1 cellular context compared by ENCODE assay signal in the genomic region with DNA sequence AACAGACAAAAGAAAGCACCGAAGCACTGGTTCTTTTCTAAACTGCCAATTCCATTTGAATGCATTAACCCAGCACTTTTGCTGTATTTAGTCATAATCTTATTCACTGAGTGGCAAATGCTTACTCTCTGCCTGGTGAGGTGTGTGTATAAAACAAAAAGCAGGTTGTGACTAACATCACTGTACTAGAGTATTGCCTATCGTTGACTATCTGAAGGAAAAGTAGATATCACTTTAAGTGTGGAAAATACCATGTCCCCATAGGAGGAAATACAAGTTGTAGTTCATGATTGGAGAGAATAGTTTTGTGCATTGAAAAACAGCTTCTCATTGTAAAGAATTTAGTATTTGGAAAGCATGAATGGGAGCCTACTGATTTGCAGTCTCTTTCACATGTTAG.
TF ChIP-seq lines count a peak whose summit lies in the region.

No MANE protein-coding gene starts in this region.

TF ChIP-seq in HepG2, 621 proteins besides CTCF, POLR2A, EP300 and RAD21:
- TF ChIP-seq ZNF761 (CRISPR knock-in tag; conservative IDR thresholded peaks at IDR 0.05) (no peak), ZNF607 (CRISPR knock-in tag; IDR thresholded peaks at IDR 0.05; ENCODE audit: borderline replicate concordance) (no peak), ZFY (CRISPR knock-in tag; IDR thresholded peaks at IDR 0.05) (no peak), CBX5 (CRISPR knock-in tag; IDR thresholded peaks at IDR 0.05; ENCODE audit: borderline replicate concordance) (no peak), SMARCE1 (IDR thresholded peaks at IDR 0.05; ENCODE audit: borderline replicate concordance) (no peak), IRF2 (CRISPR knock-in tag; IDR thresholded peaks at IDR 0.05) (peak; percentile 33; the same call in 1 of the 2 replicates), ZNF292 (CRISPR knock-in tag; IDR thresholded peaks at IDR 0.05; ENCODE audit: borderline replicate concordance, low read depth) (no peak), IKZF1 (IDR thresholded peaks at IDR 0.05) (no peak), ZNF775 (CRISPR knock-in tag; IDR thresholded peaks at IDR 0.05; ENCODE audit: borderline replicate concordance) (no peak), ZNF567 (CRISPR knock-in tag; IDR thresholded peaks at IDR 0.05; ENCODE audit: borderline replicate concordance) (no peak), SAP130 (CRISPR knock-in tag; IDR thresholded peaks at IDR 0.05; ENCODE audit: low read depth) (peak; percentile 8; the same call in 1 of the 2 replicates), AGO1 (IDR thresholded peaks at IDR 0.05; ENCODE audit: low read depth, low read length, poor library complexity, severe bottlenecking) (no peak), CEBPG (CRISPR knock-in tag; IDR thresholded peaks at IDR 0.05) (no peak), SP4 (CRISPR knock-in tag; IDR thresholded peaks at IDR 0.05) (no peak)
- TF ChIP-seq, protein P1, sequence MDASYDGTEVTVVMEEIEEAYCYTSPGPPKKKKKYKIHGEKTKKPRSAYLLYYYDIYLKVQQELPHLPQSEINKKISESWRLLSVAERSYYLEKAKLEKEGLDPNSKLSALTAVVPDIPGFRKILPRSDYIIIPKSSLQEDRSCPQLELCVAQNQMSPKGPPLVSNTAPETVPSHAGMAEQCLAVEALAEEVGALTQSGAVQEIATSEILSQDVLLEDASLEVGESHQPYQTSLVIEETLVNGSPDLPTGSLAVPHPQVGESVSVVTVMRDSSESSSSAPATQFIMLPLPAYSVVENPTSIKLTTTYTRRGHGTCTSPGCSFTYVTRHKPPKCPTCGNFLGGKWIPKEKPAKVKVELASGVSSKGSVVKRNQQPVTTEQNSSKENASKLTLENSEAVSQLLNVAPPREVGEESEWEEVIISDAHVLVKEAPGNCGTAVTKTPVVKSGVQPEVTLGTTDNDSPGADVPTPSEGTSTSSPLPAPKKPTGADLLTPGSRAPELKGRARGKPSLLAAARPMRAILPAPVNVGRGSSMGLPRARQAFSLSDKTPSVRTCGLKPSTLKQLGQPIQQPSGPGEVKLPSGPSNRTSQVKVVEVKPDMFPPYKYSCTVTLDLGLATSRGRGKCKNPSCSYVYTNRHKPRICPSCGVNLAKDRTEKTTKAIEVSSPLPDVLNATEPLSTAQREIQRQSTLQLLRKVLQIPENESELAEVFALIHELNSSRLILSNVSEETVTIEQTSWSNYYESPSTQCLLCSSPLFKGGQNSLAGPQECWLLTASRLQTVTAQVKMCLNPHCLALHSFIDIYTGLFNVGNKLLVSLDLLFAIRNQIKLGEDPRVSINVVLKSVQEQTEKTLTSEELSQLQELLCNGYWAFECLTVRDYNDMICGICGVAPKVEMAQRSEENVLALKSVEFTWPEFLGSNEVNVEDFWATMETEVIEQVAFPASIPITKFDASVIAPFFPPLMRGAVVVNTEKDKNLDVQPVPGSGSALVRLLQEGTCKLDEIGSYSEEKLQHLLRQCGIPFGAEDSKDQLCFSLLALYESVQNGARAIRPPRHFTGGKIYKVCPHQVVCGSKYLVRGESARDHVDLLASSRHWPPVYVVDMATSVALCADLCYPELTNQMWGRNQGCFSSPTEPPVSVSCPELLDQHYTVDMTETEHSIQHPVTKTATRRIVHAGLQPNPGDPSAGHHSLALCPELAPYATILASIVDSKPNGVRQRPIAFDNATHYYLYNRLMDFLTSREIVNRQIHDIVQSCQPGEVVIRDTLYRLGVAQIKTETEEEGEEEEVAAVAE (CRISPR knock-in tag; IDR thresholded peaks at IDR 0.05; ENCODE audit: borderline replicate concordance) = no peak
- TF ChIP-seq, protein P2, sequence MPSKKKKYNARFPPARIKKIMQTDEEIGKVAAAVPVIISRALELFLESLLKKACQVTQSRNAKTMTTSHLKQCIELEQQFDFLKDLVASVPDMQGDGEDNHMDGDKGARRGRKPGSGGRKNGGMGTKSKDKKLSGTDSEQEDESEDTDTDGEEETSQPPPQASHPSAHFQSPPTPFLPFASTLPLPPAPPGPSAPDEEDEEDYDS (CRISPR knock-in tag; IDR thresholded peaks at IDR 0.05) = 0 out of 2 replicates have a peak, but pooled peaks have one; percentile 8
- TF ChIP-seq, protein P3, sequence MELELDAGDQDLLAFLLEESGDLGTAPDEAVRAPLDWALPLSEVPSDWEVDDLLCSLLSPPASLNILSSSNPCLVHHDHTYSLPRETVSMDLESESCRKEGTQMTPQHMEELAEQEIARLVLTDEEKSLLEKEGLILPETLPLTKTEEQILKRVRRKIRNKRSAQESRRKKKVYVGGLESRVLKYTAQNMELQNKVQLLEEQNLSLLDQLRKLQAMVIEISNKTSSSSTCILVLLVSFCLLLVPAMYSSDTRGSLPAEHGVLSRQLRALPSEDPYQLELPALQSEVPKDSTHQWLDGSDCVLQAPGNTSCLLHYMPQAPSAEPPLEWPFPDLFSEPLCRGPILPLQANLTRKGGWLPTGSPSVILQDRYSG (CRISPR knock-in tag; IDR thresholded peaks at IDR 0.05) = no peak
- TF ChIP-seq, protein P4, sequence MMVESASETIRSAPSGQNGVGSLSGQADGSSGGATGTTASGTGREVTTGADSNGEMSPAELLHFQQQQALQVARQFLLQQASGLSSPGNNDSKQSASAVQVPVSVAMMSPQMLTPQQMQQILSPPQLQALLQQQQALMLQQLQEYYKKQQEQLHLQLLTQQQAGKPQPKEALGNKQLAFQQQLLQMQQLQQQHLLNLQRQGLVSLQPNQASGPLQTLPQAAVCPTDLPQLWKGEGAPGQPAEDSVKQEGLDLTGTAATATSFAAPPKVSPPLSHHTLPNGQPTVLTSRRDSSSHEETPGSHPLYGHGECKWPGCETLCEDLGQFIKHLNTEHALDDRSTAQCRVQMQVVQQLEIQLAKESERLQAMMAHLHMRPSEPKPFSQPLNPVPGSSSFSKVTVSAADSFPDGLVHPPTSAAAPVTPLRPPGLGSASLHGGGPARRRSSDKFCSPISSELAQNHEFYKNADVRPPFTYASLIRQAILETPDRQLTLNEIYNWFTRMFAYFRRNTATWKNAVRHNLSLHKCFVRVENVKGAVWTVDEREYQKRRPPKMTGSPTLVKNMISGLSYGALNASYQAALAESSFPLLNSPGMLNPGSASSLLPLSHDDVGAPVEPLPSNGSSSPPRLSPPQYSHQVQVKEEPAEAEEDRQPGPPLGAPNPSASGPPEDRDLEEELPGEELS (CRISPR knock-in tag; IDR thresholded peaks at IDR 0.05) = no peak
